ENCODE assay signal across 8 cellular contexts in genomic region chr18:57801379-57802165, GRCh38. TPM values are rescaled to one million over a fixed set of nuclear protein-coding genes. Genes with fewer than 3 reads are reported as not detected.
DNase-seq lines count a peak whose midpoint lies in the region; ATAC-seq lines count a peak whose summit lies in the region.

No MANE protein-coding gene starts in this region.

- H3K27me3 ChIP-seq in iPS-20b (ENCODE audit: insufficient read depth, low read length) = peaks cover 79% of the 10 kb centered on the region

- no peak overlapping the region for H3K27ac Mint-ChIP-seq in T-helper 1 cell treated with Interleukin-12 subunit alpha and Interleukin-12 subunit beta and Interleukin-4 antibody, amounts not matched to agents 30 μg/mL and 1 μg/mL, for 36 hours
- H3K27ac Mint-ChIP-seq in activated T-helper 17 cell treated with anti-CD3 and anti-CD28 coated beads, Interleukin-2, amount 50 U/mL, for 72 hours = no peak overlapping the region
- no peak overlapping the region for H3K27ac Mint-ChIP-seq in stimulated activated naive CD8-positive, alpha-beta T cell treated with anti-CD3 and anti-CD28 coated beads, Interleukin-15, Interleukin-2, amounts not matched to agents 100 ng/mL and 50 ng/mL, for 24 hours

- peak overlapping the region; percentile 59 for H3K4me3 Mint-ChIP-seq in T-helper 1 cell treated with Interleukin-12 subunit alpha and Interleukin-12 subunit beta and Interleukin-4 antibody, amounts not matched to agents 30 μg/mL and 1 μg/mL, for 36 hours
- H3K4me3 Mint-ChIP-seq in activated T-helper 17 cell treated with anti-CD3 and anti-CD28 coated beads, Interleukin-2, amount 50 U/mL, for 72 hours = peak overlapping the region; percentile 57
- peak overlapping the region; percentile 83 for H3K4me3 Mint-ChIP-seq in stimulated activated naive CD8-positive, alpha-beta T cell treated with anti-CD3 and anti-CD28 coated beads, Interleukin-15, Interleukin-2, amounts not matched to agents 100 ng/mL and 50 ng/mL, for 24 hours

- ATAC-seq in activated T-helper 17 cell treated with anti-CD3 and anti-CD28 coated beads, Interleukin-2, amount 50 U/mL, for 72 hours (replicated peaks) = no peak
- no peak for ATAC-seq in esophagus mucosa
- no peak for ATAC-seq in GM21515 (IDR thresholded peaks at IDR 0.05; ENCODE audit: unreplicated experiment)
- no peak for ATAC-seq in GM19452 (IDR thresholded peaks at IDR 0.05; ENCODE audit: unreplicated experiment)

- no peaks in the 10 kb centered on the region for H3K36me3 ChIP-seq in iPS-20b (ENCODE audit: insufficient read depth, low read depth, low read length)

- H3K36me3 Mint-ChIP-seq in T-helper 1 cell treated with Interleukin-12 subunit alpha and Interleukin-12 subunit beta and Interleukin-4 antibody, amounts not matched to agents 30 μg/mL and 1 μg/mL, for 36 hours (ENCODE audit: low read depth) = no peaks in the 10 kb centered on the region
- peaks cover 4% of the 10 kb centered on the region for H3K36me3 Mint-ChIP-seq in activated T-helper 17 cell treated with anti-CD3 and anti-CD28 coated beads, Interleukin-2, amount 50 U/mL, for 72 hours (ENCODE audit: low read depth)
- no peaks in the 10 kb centered on the region for H3K36me3 Mint-ChIP-seq in stimulated activated naive CD8-positive, alpha-beta T cell treated with anti-CD3 and anti-CD28 coated beads, Interleukin-15, Interleukin-2, amounts not matched to agents 100 ng/mL and 50 ng/mL, for 24 hours (ENCODE audit: low read depth)

- H3K4me3 ChIP-seq in iPS-20b (ENCODE audit: low read length) = peak overlapping the region; percentile 77

- H3K9me3 Mint-ChIP-seq in T-helper 1 cell treated with Interleukin-12 subunit alpha and Interleukin-12 subunit beta and Interleukin-4 antibody, amounts not matched to agents 30 μg/mL and 1 μg/mL, for 36 hours = no peaks in the 10 kb centered on the region
- H3K9me3 Mint-ChIP-seq in activated T-helper 17 cell treated with anti-CD3 and anti-CD28 coated beads, Interleukin-2, amount 50 U/mL, for 72 hours = no peaks in the 10 kb centered on the region
- no peaks in the 10 kb centered on the region for H3K9me3 Mint-ChIP-seq in stimulated activated naive CD8-positive, alpha-beta T cell treated with anti-CD3 and anti-CD28 coated beads, Interleukin-15, Interleukin-2, amounts not matched to agents 100 ng/mL and 50 ng/mL, for 24 hours

- no peak overlapping the region for H3K9ac ChIP-seq in iPS-20b (ENCODE audit: low read depth, low read length)

- no peak for DNase-seq in T-helper 1 cell

- peaks cover 4% of the 10 kb centered on the region for H3K4me1 Mint-ChIP-seq in T-helper 1 cell treated with Interleukin-12 subunit alpha and Interleukin-12 subunit beta and Interleukin-4 antibody, amounts not matched to agents 30 μg/mL and 1 μg/mL, for 36 hours (ENCODE audit: low read depth)
- no peaks in the 10 kb centered on the region for H3K4me1 Mint-ChIP-seq in activated T-helper 17 cell treated with anti-CD3 and anti-CD28 coated beads, Interleukin-2, amount 50 U/mL, for 72 hours
- H3K4me1 Mint-ChIP-seq in stimulated activated naive CD8-positive, alpha-beta T cell treated with anti-CD3 and anti-CD28 coated beads, Interleukin-15, Interleukin-2, amounts not matched to agents 100 ng/mL and 50 ng/mL, for 24 hours (ENCODE audit: low read depth) = peaks cover 13% of the 10 kb centered on the region

- H3K27me3 Mint-ChIP-seq in T-helper 1 cell treated with Interleukin-12 subunit alpha and Interleukin-12 subunit beta and Interleukin-4 antibody, amounts not matched to agents 30 μg/mL and 1 μg/mL, for 36 hours (ENCODE audit: low read depth) = peaks cover 56% of the 10 kb centered on the region
- peaks cover 39% of the 10 kb centered on the region for H3K27me3 Mint-ChIP-seq in activated T-helper 17 cell treated with anti-CD3 and anti-CD28 coated beads, Interleukin-2, amount 50 U/mL, for 72 hours
- H3K27me3 Mint-ChIP-seq in stimulated activated naive CD8-positive, alpha-beta T cell treated with anti-CD3 and anti-CD28 coated beads, Interleukin-15, Interleukin-2, amounts not matched to agents 100 ng/mL and 50 ng/mL, for 24 hours = peaks cover 66% of the 10 kb centered on the region

- H3K4me1 ChIP-seq in iPS-20b (ENCODE audit: insufficient read depth, low read length) = no peaks in the 10 kb centered on the region

- H3K27ac ChIP-seq in iPS-20b (ENCODE audit: low read length) = no peak overlapping the region

- no peaks in the 10 kb centered on the region for H3K9me3 ChIP-seq in iPS-20b (ENCODE audit: insufficient read depth, low read depth, low read length)

RNA-seq across cellular contexts. Expression of gene ATP8B1, which starts 1.5 kb away (rescaled TPM):
- not detected for total RNA-seq in activated T-helper 17 cell treated with anti-CD3 and anti-CD28 coated beads, Interleukin-2, amount 50 U/mL, for 72 hours
- 37.7 TPM for total RNA-seq in esophagus mucosa

Comparison
In these comparisons a context has a peak if more than half of its experiments do, and no peak if none do; other contexts are left out.
1. RNA of gene ATP8B1, which starts 1.5 kb away (total RNA-seq): 37.7 TPM in esophagus mucosa (single experiment); not detected in activated T-helper 17 cell treated with anti-CD3 and anti-CD28 coated beads, Interleukin-2, amount 50 U/mL, for 72 hours; every median in the first group is over 10 times any median in the second.
2. Peak in every context shown above with its lines, with median percentiles within 50 percentile points of each other: H3K4me3 Mint-ChIP-seq.